17 cellular contexts compared by ENCODE assay signal in genomic region chr13:33636955-33637670, GRCh38.
DNase-seq lines count a peak whose midpoint lies in the region; ATAC-seq, FAIRE-seq and TF ChIP-seq lines count a peak whose summit lies in the region.
"Had no signal": no experiment of that assay in that cellular context is flagged by ENCODE, and none has a peak within 500 bp of the region (broad histone marks: within the 10 kb centered on the region; RNA-seq: fewer than 3 reads in every experiment).

No MANE protein-coding gene starts in this region.

- no peaks in the 10 kb centered on the region for H3K79me2 ChIP-seq in astrocyte (ENCODE audit: insufficient read depth, low read length)

- H3K4me3 ChIP-seq in astrocyte (ENCODE audit: insufficient read depth, low read depth, low read length), result no peak overlapping the region
- H3K4me3 ChIP-seq: coronary artery, tibial nerve had no signal

- peak overlapping the region; percentile 16 for H3K27ac Mint-ChIP-seq in activated CD4-positive, alpha-beta T cell treated with anti-CD3 and anti-CD28 coated beads, Interleukin-2, amount 10 ng/mL, durations not matched to agents 7 days and 5 days
- H3K27ac Mint-ChIP-seq in astrocyte (ENCODE audit: unreplicated experiment), result no peak overlapping the region
- H3K27ac Mint-ChIP-seq in nephron progenitor cell, result peak overlapping the region; percentile 96
- H3K27ac Mint-ChIP-seq: mesothelial cell of epicardium, T-cell had no signal

- H3K4me1 ChIP-seq in astrocyte (ENCODE audit: insufficient read depth, low read length), result peaks cover under 1% of the 10 kb centered on the region

- FAIRE-seq in astrocyte (lab: Jason Lieb, UNC), result peak; percentile 41
- FAIRE-seq: G401.6 had no signal

- H3K9ac ChIP-seq in astrocyte (ENCODE audit: low read length), result no peak overlapping the region

- no peaks in the 10 kb centered on the region for H3K9me3 ChIP-seq in astrocyte (ENCODE audit: insufficient read depth, low read depth, low read length)
- H3K9me3 ChIP-seq: tibial nerve had no signal

- POLR2A ChIA-PET in activated CD4-positive, alpha-beta T cell treated with anti-CD3 and anti-CD28 coated beads, Interleukin-2, amount 10 ng/mL, durations not matched to agents 7 days and 5 days (lab: Charles Lee), result no interaction called here

- peaks cover 5% of the 10 kb centered on the region for H3K4me1 Mint-ChIP-seq in activated CD4-positive, alpha-beta T cell treated with anti-CD3 and anti-CD28 coated beads, Interleukin-2, amount 10 ng/mL, durations not matched to agents 7 days and 5 days
- H3K4me1 Mint-ChIP-seq in astrocyte (ENCODE audit: low read depth, unreplicated experiment) (peaks cover 39% of the 10 kb centered on the region), nephron progenitor cell (peaks cover 75% of the 10 kb centered on the region)

- CTCF ChIA-PET in activated CD4-positive, alpha-beta T cell treated with anti-CD3 and anti-CD28 coated beads, Interleukin-2, amount 10 ng/mL, durations not matched to agents 7 days and 5 days (lab: Charles Lee), result interaction anchor here (1.6 kb wide), 2 partner anchors 11 to 18 kb away, joined by 3 to 4 read pairs; no protein-coding TSS in a partner anchor

- no peaks in the 10 kb centered on the region for H3K27me3 ChIP-seq in astrocyte (ENCODE audit: insufficient read depth, low read length)
- H3K27me3 ChIP-seq: tibial nerve had no signal

- H4K20me1 ChIP-seq in astrocyte (ENCODE audit: insufficient read depth, low read length), result no peaks in the 10 kb centered on the region

- H3K4me3 Mint-ChIP-seq in activated CD4-positive, alpha-beta T cell treated with anti-CD3 and anti-CD28 coated beads, Interleukin-2, amount 10 ng/mL, durations not matched to agents 7 days and 5 days, result no peak overlapping the region
- no peak overlapping the region for H3K4me3 Mint-ChIP-seq in astrocyte (ENCODE audit: unreplicated experiment)
- no peak overlapping the region for H3K4me3 Mint-ChIP-seq in nephron progenitor cell
- H3K4me3 Mint-ChIP-seq: mesothelial cell of epicardium, T-cell had no signal

- no peaks in the 10 kb centered on the region for H3K36me3 Mint-ChIP-seq in activated CD4-positive, alpha-beta T cell treated with anti-CD3 and anti-CD28 coated beads, Interleukin-2, amount 10 ng/mL, durations not matched to agents 7 days and 5 days (ENCODE audit: low read depth)
- H3K36me3 Mint-ChIP-seq in astrocyte (ENCODE audit: low read depth, unreplicated experiment), result no peaks in the 10 kb centered on the region
- no peaks in the 10 kb centered on the region for H3K36me3 Mint-ChIP-seq in nephron progenitor cell (ENCODE audit: low read depth)
- H3K36me3 Mint-ChIP-seq: mesothelial cell of epicardium, T-cell had no signal

- TF ChIP-seq CTCF in astrocyte (IDR thresholded peaks at IDR 0.05; ENCODE audit: insufficient read depth, low read depth, low read length) (no peak), nephron progenitor cell (IDR thresholded peaks at IDR 0.05) (no peak)

- H3K4me2 ChIP-seq in astrocyte (ENCODE audit: low read length), result no peak overlapping the region

- no peaks in the 10 kb centered on the region for H3K36me3 ChIP-seq in astrocyte (ENCODE audit: insufficient read depth, low read length)
- H3K36me3 ChIP-seq: tibial nerve had no signal

- peaks cover 2% of the 10 kb centered on the region for H3K27me3 Mint-ChIP-seq in activated CD4-positive, alpha-beta T cell treated with anti-CD3 and anti-CD28 coated beads, Interleukin-2, amount 10 ng/mL, durations not matched to agents 7 days and 5 days
- no peaks in the 10 kb centered on the region for H3K27me3 Mint-ChIP-seq in astrocyte (ENCODE audit: low read depth, unreplicated experiment)
- peaks cover 3% of the 10 kb centered on the region for H3K27me3 Mint-ChIP-seq in nephron progenitor cell (ENCODE audit: low read depth, poor library complexity)
- H3K27me3 Mint-ChIP-seq: T-cell had no signal

- DNase-seq in activated CD4-positive, alpha-beta T cell treated with anti-CD3 and anti-CD28 coated beads, Interleukin-2, amount 10 ng/mL, durations not matched to agents 7 days and 5 days, result no peak
- no peak for DNase-seq in activated CD4-positive, alpha-beta T cell treated with anti-CD3 and anti-CD28 coated beads for 1 hour
- peak; percentile 32 for DNase-seq in HCEC 1CT
- DNase-seq in astrocyte (ENCODE audit: low read depth), result no peak
- no peak for DNase-seq in nephron progenitor cell
- DNase-seq in activated gamma-delta T cell treated with Interleukin-2 at 50 U/mL for 16 hours, result no peak
- DNase-seq in stimulated activated CD4-positive, alpha-beta T cell treated with anti-CD3 and anti-CD28 coated beads, Interleukin-12 subunit alpha, Interleukin-12 subunit beta, amount 100 ng/mL, for 4 hours, result no peak
- DNase-seq: activated effector memory CD4-positive, alpha-beta T cell treated with anti-CD3 and anti-CD28 coated beads, Interleukin-2, amount 50 U/mL, for 16 hours; Calu3; NCI-H2029 treated with DMSO at 0.1 percent for 48 hours; Right ventricle myocardium superior; T-cell had no signal

- no peak overlapping the region for H2AFZ ChIP-seq in astrocyte (ENCODE audit: low read depth, low read length)

- peaks cover 3% of the 10 kb centered on the region for H3K9me3 Mint-ChIP-seq in activated CD4-positive, alpha-beta T cell treated with anti-CD3 and anti-CD28 coated beads, Interleukin-2, amount 10 ng/mL, durations not matched to agents 7 days and 5 days
- H3K9me3 Mint-ChIP-seq in astrocyte (ENCODE audit: unreplicated experiment), result no peaks in the 10 kb centered on the region
- H3K9me3 Mint-ChIP-seq in nephron progenitor cell, result no peaks in the 10 kb centered on the region
- H3K9me3 Mint-ChIP-seq: mesothelial cell of epicardium, T-cell had no signal

- no peak overlapping the region for H3K27ac ChIP-seq in astrocyte (ENCODE audit: low read depth, low read length)

- ATAC-seq in HG02938 (IDR thresholded peaks at IDR 0.05; ENCODE audit: unreplicated experiment), result no peak
- ATAC-seq: T-cell had no signal
